34 cellular contexts compared by ENCODE assay signal in the genomic region with DNA sequence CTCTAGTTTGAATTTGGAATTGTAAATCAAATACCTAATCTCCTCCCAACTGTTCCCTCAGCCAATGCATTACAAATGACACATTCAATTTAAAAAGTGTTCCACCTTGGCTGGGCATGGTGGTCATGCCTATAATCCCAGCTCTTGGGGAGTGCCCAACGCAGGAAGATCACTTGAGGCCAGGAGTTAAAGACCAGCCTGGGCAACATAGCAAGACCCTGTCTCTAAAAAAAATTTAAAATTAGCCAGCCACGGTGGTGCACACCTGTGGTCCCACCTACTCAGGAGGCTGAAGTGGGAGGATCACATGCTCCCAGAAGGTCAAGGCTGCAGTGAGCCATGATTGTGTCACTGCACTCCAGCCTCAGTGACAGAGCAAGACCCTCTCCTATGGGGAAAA. TPM values are rescaled to one million over a fixed set of nuclear protein-coding genes. Genes with fewer than 3 reads are reported as not detected.
"Had no signal": no experiment of that assay in that cellular context is flagged by ENCODE, and none has a peak within 500 bp of the region (broad histone marks: within the 10 kb centered on the region; RNA-seq: fewer than 3 reads in every experiment).

No MANE protein-coding gene starts in this region.

- H3K27me3 Mint-ChIP-seq: activated naive CD4-positive, alpha-beta T cell treated with anti-CD3 and anti-CD28 coated beads, Interleukin-2, amount 10 ng/mL, durations not matched to agents 7 days and 5 days; memory B cell; stimulated activated memory B cell treated with anti-CD40 and anti-IgM and Interleukin-4, amounts not matched to agents 10 μg/mL and 1 μg/mL and 100 μg/mL, for 72 hours had no signal

- H3K9me3 ChIP-seq: colonic mucosa, esophagus squamous epithelium, heart right ventricle, neutrophil, sigmoid colon, testis, transverse colon, uterus had no signal

- H3K27me3 ChIP-seq: colonic mucosa, esophagus squamous epithelium, heart right ventricle, neutrophil, sigmoid colon, testis, transverse colon, uterus had no signal

- H3K27ac ChIP-seq: colonic mucosa, epithelial cell of prostate, esophagus squamous epithelium, heart right ventricle, neutrophil, sigmoid colon, testis, transverse colon, uterus had no signal

- H3K4me1 ChIP-seq: colonic mucosa, uterus had no signal

- H3K4me3 ChIP-seq: colonic mucosa, esophagus squamous epithelium, heart right ventricle, sigmoid colon, testis, transverse colon, uterus had no signal

- H3K36me3 ChIP-seq: colonic mucosa, transverse colon, uterus had no signal

- ATAC-seq: heart right ventricle; natural killer cell; stimulated activated memory B cell treated with anti-CD40 and anti-IgM and Interleukin-4, amounts not matched to agents 10 μg/mL and 1 μg/mL and 100 μg/mL, for 72 hours had no signal

- H3K27ac Mint-ChIP-seq: activated naive CD4-positive, alpha-beta T cell treated with anti-CD3 and anti-CD28 coated beads, Interleukin-2, amount 10 ng/mL, durations not matched to agents 7 days and 5 days; memory B cell; natural killer cell; stimulated activated memory B cell treated with anti-CD40 and anti-IgM and Interleukin-4, amounts not matched to agents 10 μg/mL and 1 μg/mL and 100 μg/mL, for 72 hours; T-helper 2 cell treated with Interferon-gamma antibody and Interleukin-4, amounts not matched to agents 5 μg/mL and 100 μg/mL, for 36 hours had no signal

- DNase-seq: activated CD4-positive, alpha-beta T cell treated with anti-CD3 and anti-CD28 coated beads for 4 hours; activated CD4-positive, alpha-beta T cell treated with anti-CD3 and anti-CD28 coated beads, Interleukin-2, amount 50 U/mL, for 4 hours; activated CD4-positive, CD25-positive, alpha-beta regulatory T cell; activated CD8-positive, alpha-beta memory T cell treated with anti-CD3 and anti-CD28 coated beads, Interleukin-2, amount 50 U/mL, for 4 hours; activated gamma-delta T cell; activated naive CD4-positive, alpha-beta T cell treated with anti-CD3 and anti-CD28 coated beads, Interleukin-2, amount 10 ng/mL, durations not matched to agents 7 days and 5 days; activated T-cell treated with anti-CD3 and anti-CD28 coated beads, Interleukin-2, amount 50 U/mL, for 1 hour; anterior cingulate cortex; colonic mucosa; effector CD8-positive, alpha-beta T cell; esophagus squamous epithelium; foreskin melanocyte; heart right ventricle; natural killer cell; sigmoid colon; small intestine; stimulated activated CD4-positive, alpha-beta T cell treated with anti-CD3 and anti-CD28 coated beads, Interleukin-4, amount 100 ng/mL, for 24 hours; T-helper 1 cell; testis; transverse colon; uterus had no signal

- H3K36me3 Mint-ChIP-seq: natural killer cell had no signal

- H3K9me3 Mint-ChIP-seq: activated naive CD4-positive, alpha-beta T cell treated with anti-CD3 and anti-CD28 coated beads, Interleukin-2, amount 10 ng/mL, durations not matched to agents 7 days and 5 days; memory B cell; natural killer cell; stimulated activated memory B cell treated with anti-CD40 and anti-IgM and Interleukin-4, amounts not matched to agents 10 μg/mL and 1 μg/mL and 100 μg/mL, for 72 hours; T-helper 2 cell treated with Interferon-gamma antibody and Interleukin-4, amounts not matched to agents 5 μg/mL and 100 μg/mL, for 36 hours had no signal

- H3K4me3 Mint-ChIP-seq: activated naive CD4-positive, alpha-beta T cell treated with anti-CD3 and anti-CD28 coated beads, Interleukin-2, amount 10 ng/mL, durations not matched to agents 7 days and 5 days; memory B cell; stimulated activated memory B cell treated with anti-CD40 and anti-IgM and Interleukin-4, amounts not matched to agents 10 μg/mL and 1 μg/mL and 100 μg/mL, for 72 hours; T-helper 2 cell treated with Interferon-gamma antibody and Interleukin-4, amounts not matched to agents 5 μg/mL and 100 μg/mL, for 36 hours had no signal

RNA-seq across cellular contexts. Expression of gene CTXND2, which starts 14.4 kb away (rescaled TPM):
- total RNA-seq: activated CD8-positive, alpha-beta memory T cell treated with anti-CD3 and anti-CD28 coated beads for 36 hours; colonic mucosa; dermis microvascular lymphatic vessel endothelial cell; esophagus squamous epithelium; glomerular endothelial cell; heart right ventricle; kidney epithelial cell; lower leg skin; natural killer cell; osteocyte; posterior vena cava; renal cortical epithelial cell; sigmoid colon; transverse colon; uterus had no signal
